In genomic region chr17:15268465-15268864, GRCh38 we compare ENCODE assay signal across 27 cellular contexts. TPM values are rescaled to one million over a fixed set of nuclear protein-coding genes. Genes with fewer than 3 reads are reported as not detected.
"Had no signal": no experiment of that assay in that cellular context is flagged by ENCODE, and none has a peak within 500 bp of the region (broad histone marks: within the 10 kb centered on the region; RNA-seq: fewer than 3 reads in every experiment).

No MANE protein-coding gene starts in this region.

- H3K4me1 Mint-ChIP-seq: activated naive CD4-positive, alpha-beta T cell treated with anti-CD3 and anti-CD28 coated beads, Interleukin-2, amount 50 U/mL, for 24 hours; central memory CD8-positive, alpha-beta T cell; nephron progenitor cell had no signal

- H3K36me3 Mint-ChIP-seq: activated CD8-positive, alpha-beta memory T cell treated with anti-CD3 and anti-CD28 coated beads, Interleukin-2, amount 10 ng/mL, durations not matched to agents 7 days and 5 days; activated naive CD4-positive, alpha-beta T cell treated with anti-CD3 and anti-CD28 coated beads, Interleukin-2, amount 50 U/mL, for 24 hours had no signal

- H3K9me3 ChIP-seq: breast epithelium, colonic mucosa, gastrocnemius medialis, neutrophil, testis had no signal

- ATAC-seq: activated CD4-positive, alpha-beta T cell treated with anti-CD3 and anti-CD28 coated beads for 36 hours; activated CD8-positive, alpha-beta memory T cell treated with anti-CD3 and anti-CD28 coated beads, Interleukin-2, amount 10 ng/mL, durations not matched to agents 7 days and 5 days; activated CD8-positive, alpha-beta T cell treated with anti-CD3 and anti-CD28 coated beads, Interleukin-2, amount 10 ng/mL, durations not matched to agents 7 days and 5 days; activated naive CD8-positive, alpha-beta T cell treated with anti-CD3 and anti-CD28 coated beads, Interleukin-2, amount 50 U/mL, for 24 hours; gastrocnemius medialis; left colon had no signal

- H3K27ac ChIP-seq: colonic mucosa, neutrophil had no signal

- FAIRE-seq: kidney had no signal

- H3K36me3 ChIP-seq: breast epithelium, colonic mucosa, gastrocnemius medialis, neutrophil had no signal

- H3K4me3 ChIP-seq: breast epithelium, colonic mucosa, gastrocnemius medialis, lung, testis had no signal

- H3K9me3 Mint-ChIP-seq: activated naive CD4-positive, alpha-beta T cell treated with anti-CD3 and anti-CD28 coated beads, Interleukin-2, amount 50 U/mL, for 24 hours; activated naive CD8-positive, alpha-beta T cell treated with anti-CD3 and anti-CD28 coated beads, Interleukin-2, amount 50 U/mL, for 24 hours; activated T-helper 2 cell treated with anti-CD3 and anti-CD28 coated beads, Interferon-gamma antibody, Interleukin-2, Interleukin-4, amounts not matched to agents 10 μg/mL and 5 μg/mL and 100 μg/mL, durations not matched to agents 14 hours and 24 hours and 36 hours; central memory CD8-positive, alpha-beta T cell had no signal

- H3K27ac Mint-ChIP-seq: activated CD4-positive, alpha-beta T cell treated with anti-CD3 and anti-CD28 coated beads for 36 hours; activated CD8-positive, alpha-beta memory T cell treated with anti-CD3 and anti-CD28 coated beads, Interleukin-2, amount 10 ng/mL, durations not matched to agents 7 days and 5 days; activated CD8-positive, alpha-beta T cell treated with anti-CD3 and anti-CD28 coated beads, Interleukin-2, amount 10 ng/mL, durations not matched to agents 7 days and 5 days; activated naive CD4-positive, alpha-beta T cell treated with anti-CD3 and anti-CD28 coated beads, Interleukin-2, amount 50 U/mL, for 24 hours; activated naive CD8-positive, alpha-beta T cell treated with anti-CD3 and anti-CD28 coated beads, Interleukin-2, amount 50 U/mL, for 24 hours; activated T-helper 2 cell treated with anti-CD3 and anti-CD28 coated beads, Interferon-gamma antibody, Interleukin-2, Interleukin-4, amounts not matched to agents 10 μg/mL and 5 μg/mL and 100 μg/mL, durations not matched to agents 14 hours and 24 hours and 36 hours; nephron progenitor cell; progenitor cell of endocrine pancreas had no signal

- DNase-seq: activated CD4-positive, alpha-beta T cell treated with anti-CD3 and anti-CD28 coated beads for 36 hours; activated CD4-positive, CD25-positive, alpha-beta regulatory T cell; activated CD8-positive, alpha-beta memory T cell treated with anti-CD3 and anti-CD28 coated beads, Interleukin-2, amount 10 ng/mL, durations not matched to agents 7 days and 5 days; activated CD8-positive, alpha-beta T cell treated with anti-CD3 and anti-CD28 coated beads, Interleukin-2, amount 10 ng/mL, durations not matched to agents 7 days and 5 days; activated naive CD8-positive, alpha-beta T cell treated with anti-CD3 and anti-CD28 coated beads, Interleukin-2, amount 50 U/mL, for 24 hours; activated T-cell treated with anti-CD3 and anti-CD28 coated beads, Interleukin-2, amount 50 U/mL, for 48 hours; amygdala; colonic mucosa; effector memory CD4-positive, alpha-beta T cell; erythroblast; gastrocnemius medialis; glutamatergic neuron; kidney; left colon; nephron progenitor cell; stimulated activated CD4-positive, alpha-beta T cell treated with anti-CD3 and anti-CD28 coated beads, Interleukin-15, amount 100 ng/mL, for 24 hours; stimulated activated CD4-positive, alpha-beta T cell treated with anti-CD3 and anti-CD28 coated beads, Interleukin-2, amount 100 ng/mL, for 24 hours; stimulated activated naive CD4-positive, alpha-beta T cell; testis had no signal

- H3K4me3 Mint-ChIP-seq: activated CD4-positive, alpha-beta T cell treated with anti-CD3 and anti-CD28 coated beads for 36 hours; activated CD8-positive, alpha-beta memory T cell treated with anti-CD3 and anti-CD28 coated beads, Interleukin-2, amount 10 ng/mL, durations not matched to agents 7 days and 5 days; activated CD8-positive, alpha-beta T cell treated with anti-CD3 and anti-CD28 coated beads, Interleukin-2, amount 10 ng/mL, durations not matched to agents 7 days and 5 days; activated naive CD4-positive, alpha-beta T cell treated with anti-CD3 and anti-CD28 coated beads, Interleukin-2, amount 50 U/mL, for 24 hours; activated naive CD8-positive, alpha-beta T cell treated with anti-CD3 and anti-CD28 coated beads, Interleukin-2, amount 50 U/mL, for 24 hours; central memory CD8-positive, alpha-beta T cell; nephron progenitor cell had no signal

- H3K27me3 ChIP-seq: breast epithelium, colonic mucosa, gastrocnemius medialis, testis had no signal

RNA-seq across cellular contexts. Expression of gene PMP22, which starts 3.3 kb away (rescaled TPM):
- total RNA-seq: activated CD8-positive, alpha-beta memory T cell treated with anti-CD3 and anti-CD28 coated beads, Interleukin-2, amount 10 ng/mL, durations not matched to agents 7 days and 5 days; activated CD8-positive, alpha-beta T cell treated with anti-CD3 and anti-CD28 coated beads, Interleukin-2, amount 10 ng/mL, durations not matched to agents 7 days and 5 days; T-helper 1 cell treated with Interleukin-12 subunit alpha and Interleukin-12 subunit beta and Interleukin-4 antibody, amounts not matched to agents 30 ng/mL and 1 ng/mL, for 36 hours had no signal
